Comparison of ENCODE assay signal across 24 cellular contexts in the genomic region with DNA sequence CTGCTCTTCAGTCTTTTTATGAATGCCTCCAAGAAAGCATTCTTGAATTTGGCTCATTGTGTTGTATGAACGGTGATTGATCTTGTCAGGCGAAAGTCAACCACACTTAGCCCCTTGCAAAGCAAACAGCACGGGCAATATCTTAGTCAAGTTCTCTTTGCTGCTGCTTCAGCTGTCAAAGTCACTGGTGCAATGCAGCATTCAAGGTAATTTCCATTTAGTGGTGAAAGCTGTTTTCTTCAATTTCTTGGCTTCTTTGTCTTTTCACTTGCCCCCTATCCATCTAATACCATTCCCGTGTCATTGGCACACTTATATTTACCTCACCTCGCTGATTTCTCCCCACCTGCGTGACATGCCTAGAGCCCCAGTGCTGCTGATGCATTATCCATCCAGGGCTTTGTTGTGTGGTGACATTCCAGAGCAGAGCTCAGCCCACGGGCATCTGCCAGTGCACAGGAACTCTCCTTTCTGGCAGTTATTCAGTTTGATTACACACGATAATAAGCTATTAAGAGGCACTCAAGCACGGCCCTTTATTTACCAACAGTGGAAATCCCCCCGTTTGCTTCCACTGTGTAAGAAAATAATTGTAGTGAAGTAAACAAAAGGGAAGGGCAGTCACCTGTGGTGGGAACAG.
A peak's percentile ranks its signal among the peaks of the same experiment; 100 is the strongest.
DNase-seq lines count a peak whose midpoint lies in the region; ATAC-seq and TF ChIP-seq lines count a peak whose summit lies in the region.
"Had no signal": no experiment of that assay in that cellular context is flagged by ENCODE, and none has a peak within 500 bp of the region (broad histone marks: within the 10 kb centered on the region; RNA-seq: fewer than 3 reads in every experiment).

No MANE protein-coding gene starts in this region.

- H2AFZ ChIP-seq in neural progenitor cell (replicated peaks) = no peak overlapping the region

- H3K27me3 Mint-ChIP-seq in endodermal cell (ENCODE audit: insufficient read depth) (no peaks in the 10 kb centered on the region), neural progenitor cell (ENCODE audit: insufficient read depth, low read depth) (no peaks in the 10 kb centered on the region)
- H3K27me3 Mint-ChIP-seq: CD4-positive, CD25-positive, alpha-beta regulatory T cell had no signal

- no peaks in the 10 kb centered on the region for H4K20me1 ChIP-seq in neural progenitor cell (ENCODE audit: low read depth)

- 71 to 89% methylated on average over 7 to 10 of the region's 10 CpGs for WGBS in endodermal cell (ENCODE audit: insufficient coverage in 1 of 2, insufficient read length in 1 of 2), 2 experiments

- H3K27ac ChIP-seq in endodermal cell (ENCODE audit: low read depth, low read length) = no peak overlapping the region
- H3K27ac ChIP-seq in neural progenitor cell = no peak overlapping the region
- H3K27ac ChIP-seq: cardiac muscle cell, epithelial cell of prostate, testis had no signal

- no peaks in the 10 kb centered on the region for H3K9me3 ChIP-seq in endodermal cell (ENCODE audit: control insufficient read depth, low read length)
- H3K9me3 ChIP-seq in neural progenitor cell (ENCODE audit: low read depth) = no peaks in the 10 kb centered on the region
- H3K9me3 ChIP-seq: testis had no signal

- H3K4me3 ChIP-seq in endodermal cell (ENCODE audit: low read length) = no peak overlapping the region
- H3K4me3 ChIP-seq in neural progenitor cell = no peak overlapping the region
- H3K4me3 ChIP-seq: cardiac muscle cell, testis had no signal

- H3K27me3 ChIP-seq in endodermal cell (ENCODE audit: control insufficient read depth, insufficient read depth, low read length, poor library complexity, severe bottlenecking) (no peaks in the 10 kb centered on the region), neural progenitor cell (no peaks in the 10 kb centered on the region)
- H3K27me3 ChIP-seq: cardiac muscle cell, testis had no signal

- H3K9me3 Mint-ChIP-seq in endodermal cell = no peaks in the 10 kb centered on the region
- no peaks in the 10 kb centered on the region for H3K9me3 Mint-ChIP-seq in neural progenitor cell

- TF ChIP-seq CTCF in endodermal cell (conservative IDR thresholded peaks at IDR 0.05) (no peak), neural progenitor cell (IDR thresholded peaks at IDR 0.05) (no peak)

- H3K4me1 Mint-ChIP-seq in endodermal cell (peaks cover 14% of the 10 kb centered on the region), neural progenitor cell (peaks cover 19% of the 10 kb centered on the region)
- H3K4me1 Mint-ChIP-seq: CD4-positive, CD25-positive, alpha-beta regulatory T cell had no signal

- in situ Hi-C loops in G401 (cut with HindIII; ENCODE audit: low sequenced_read_pairs) = no loop called here

- H3K4me1 ChIP-seq in endodermal cell (ENCODE audit: control insufficient read depth, insufficient read depth, low read length) (no peaks in the 10 kb centered on the region), neural progenitor cell (peaks cover 16% of the 10 kb centered on the region)
- H3K4me1 ChIP-seq: testis had no signal

- peak; percentile 29 for DNase-seq in G401 (ENCODE audit: low spot score)
- DNase-seq in NCI-H187 (lab: John Stamatoyannopoulos, UW) = peak; percentile 33 to 84
- DNase-seq in endodermal cell = peak; percentile 48
- peak; percentile 55 for DNase-seq in neural progenitor cell (ENCODE audit: low spot score)
- DNase-seq in stimulated activated naive CD8-positive, alpha-beta T cell treated with anti-CD3 and anti-CD28 coated beads, Interleukin-15, Interleukin-2, amounts not matched to agents 100 U/mL and 50 U/mL, for 24 hours = no peak
- no peak for DNase-seq in NOMO-1 treated with dmso at 0.1 percent for 144 hours (lab: John Stamatoyannopoulos, UW; ENCODE audit: unreplicated experiment)
- DNase-seq: activated CD8-positive, alpha-beta T cell treated with anti-CD3 and anti-CD28 coated beads, Interleukin-2, amount 10 ng/mL, durations not matched to agents 7 days and 5 days; activated naive CD4-positive, alpha-beta T cell treated with Interleukin-2 at 50 U/mL for 16 hours; activated T-cell treated with anti-CD3 and anti-CD28 coated beads, Interleukin-2, amount 50 U/mL, for 4 hours; amygdala; CD4-positive, CD25-positive, alpha-beta regulatory T cell; dermis blood vessel endothelial cell; foreskin melanocyte; hippocampal formation; kidney; NCI-H1694 treated with DMSO at 0.1 percent for 48 hours; T-helper 9 cell; testis had no signal

- H3K27ac Mint-ChIP-seq in endodermal cell (no peak overlapping the region), neural progenitor cell (no peak overlapping the region)
- H3K27ac Mint-ChIP-seq: activated CD8-positive, alpha-beta T cell treated with anti-CD3 and anti-CD28 coated beads, Interleukin-2, amount 10 ng/mL, durations not matched to agents 7 days and 5 days; CD4-positive, CD25-positive, alpha-beta regulatory T cell had no signal

- no peaks in the 10 kb centered on the region for H3F3A ChIP-seq in neural progenitor cell (ENCODE audit: low read depth)

- peak overlapping the region; percentile 24 for H3K4me2 ChIP-seq in neural progenitor cell

- no peaks in the 10 kb centered on the region for H3K79me2 ChIP-seq in neural progenitor cell (ENCODE audit: low read depth)

- H3K9ac ChIP-seq in endodermal cell (ENCODE audit: extremely low read depth, low read length, poor library complexity, severe bottlenecking) (no peak overlapping the region), neural progenitor cell (no peak overlapping the region)

- H3K36me3 ChIP-seq in endodermal cell (ENCODE audit: control insufficient read depth, insufficient read depth, low read length) (no peaks in the 10 kb centered on the region), neural progenitor cell (no peaks in the 10 kb centered on the region)
- H3K36me3 ChIP-seq: cardiac muscle cell had no signal

- ATAC-seq in stimulated activated naive CD8-positive, alpha-beta T cell treated with anti-CD3 and anti-CD28 coated beads, Interleukin-15, Interleukin-2, amounts not matched to agents 100 U/mL and 50 U/mL, for 24 hours = no peak
- ATAC-seq in GM21423 (IDR thresholded peaks at IDR 0.05; ENCODE audit: unreplicated experiment) = no peak
- ATAC-seq: activated CD8-positive, alpha-beta T cell treated with anti-CD3 and anti-CD28 coated beads, Interleukin-2, amount 10 ng/mL, durations not matched to agents 7 days and 5 days; activated T-cell treated with anti-CD3 and anti-CD28 coated beads, Interleukin-2, amount 50 U/mL, for 4 hours; HepG2; Panc1; sciatic nerve had no signal

- H3K4me3 Mint-ChIP-seq in endodermal cell = no peak overlapping the region
- no peak overlapping the region for H3K4me3 Mint-ChIP-seq in neural progenitor cell
- H3K4me3 Mint-ChIP-seq: activated CD8-positive, alpha-beta T cell treated with anti-CD3 and anti-CD28 coated beads, Interleukin-2, amount 10 ng/mL, durations not matched to agents 7 days and 5 days; activated T-cell treated with anti-CD3 and anti-CD28 coated beads, Interleukin-2, amount 50 U/mL, for 4 hours; CD4-positive, CD25-positive, alpha-beta regulatory T cell had no signal

- H3K36me3 Mint-ChIP-seq in endodermal cell (ENCODE audit: low read depth) (no peaks in the 10 kb centered on the region), neural progenitor cell (no peaks in the 10 kb centered on the region)
- H3K36me3 Mint-ChIP-seq: CD4-positive, CD25-positive, alpha-beta regulatory T cell had no signal

Comparison
In these comparisons a context has a peak if more than half of its experiments do, and no peak if none do; other contexts are left out.
1. DNase-seq: peak in G401 (single experiment), NCI-H187 (2 of 2), endodermal cell (single experiment) and neural progenitor cell (single experiment); none in stimulated activated naive CD8-positive, alpha-beta T cell treated with anti-CD3 and anti-CD28 coated beads, Interleukin-15, Interleukin-2, amounts not matched to agents 100 U/mL and 50 U/mL, for 24 hours (single experiment) and NOMO-1 treated with dmso at 0.1 percent for 144 hours (single experiment).